In the genomic region with DNA sequence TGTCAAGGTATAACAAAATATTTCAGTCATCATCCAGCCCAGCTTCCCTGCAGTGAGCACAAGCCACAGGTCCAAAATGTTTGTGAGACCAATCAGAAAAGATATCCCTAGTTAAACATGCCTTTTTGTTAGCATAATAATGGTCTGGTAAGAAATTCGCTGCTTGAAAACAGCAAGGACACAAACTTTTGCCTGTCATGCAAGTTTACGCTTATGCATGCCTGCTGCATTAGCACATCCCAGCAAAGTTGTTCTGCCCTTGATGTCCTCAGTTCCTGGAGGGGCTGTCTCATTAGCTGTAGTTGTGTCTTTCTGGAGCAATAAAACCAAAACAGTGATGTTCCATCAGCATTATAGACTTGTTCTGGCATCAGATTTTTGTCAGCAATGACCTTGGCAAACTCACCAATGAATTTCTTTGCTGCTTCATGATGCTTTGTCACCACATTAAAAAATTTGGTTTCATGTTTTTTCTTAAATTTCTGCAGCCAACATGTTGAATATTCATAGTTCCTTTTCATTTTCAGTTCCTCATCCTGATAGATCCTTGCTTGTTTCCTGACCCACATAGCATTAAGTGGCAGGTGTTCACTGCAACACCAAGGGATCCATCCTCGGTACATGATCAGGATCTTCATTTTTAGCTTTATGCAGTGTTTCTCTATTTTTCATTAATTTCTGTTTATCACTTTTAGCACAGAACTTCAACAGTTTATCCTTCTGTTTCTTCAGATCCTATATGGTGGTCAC, we compare ENCODE assay signal across 22 cellular contexts.
DNase-seq lines count a peak whose midpoint lies in the region; ATAC-seq, FAIRE-seq and TF ChIP-seq lines count a peak whose summit lies in the region.
"Had no signal": no experiment of that assay in that cellular context is flagged by ENCODE, and none has a peak within 500 bp of the region (broad histone marks: within the 10 kb centered on the region; RNA-seq: fewer than 3 reads in every experiment).

No MANE protein-coding gene starts in this region.

- H3K36me3 ChIP-seq in HUES48 (ENCODE audit: control insufficient read depth, insufficient read depth, low read length) (peaks cover 10% of the 10 kb centered on the region; the same call in 1 of the 2 replicates), GM12878 (ENCODE audit: control insufficient read depth in 2 of 2, insufficient read depth in 2 of 2, low read length in 1 of 2) (no peaks in the 10 kb centered on the region; a peak in 1 of 4 replicates), mesendoderm (ENCODE audit: control insufficient read depth, insufficient read depth, low read length) (peaks cover 2% of the 10 kb centered on the region)

- no peak overlapping the region for H3K56ac ChIP-seq in mesendoderm (ENCODE audit: low read length)

- H3K4me2 ChIP-seq in GM12878 (ENCODE audit: control insufficient read depth, insufficient read depth) (peak overlapping the region; percentile 66), mesendoderm (ENCODE audit: low read length) (no peak overlapping the region)

- no peak overlapping the region for H2AFZ ChIP-seq in GM12878 (ENCODE audit: control insufficient read depth, low read depth, low read length)

- peaks cover 1% of the 10 kb centered on the region for H3K79me1 ChIP-seq in mesendoderm (ENCODE audit: low read length)

- intact Hi-C loops in GM12878 (cut with micrococcal nuclease; ENCODE audit: unreplicated experiment) = loop anchor here (5.0 to 10.0 kb wide), 2 partner anchors 123 to 226 kb away; a partner anchor contains a TSS

- no peaks in the 10 kb centered on the region for H3K9me3 ChIP-seq in HUES48 (ENCODE audit: control insufficient read depth, insufficient read depth, low read length)
- H3K9me3 ChIP-seq in GM12878 (replicated peaks; ENCODE audit: control insufficient read depth, insufficient read depth, low read length) = no peaks in the 10 kb centered on the region; the same call in 2 of the 3 replicates
- H3K9me3 ChIP-seq: mucosa of descending colon, neutrophil had no signal

- TF ChIP-seq EP300 in GM12878 (IDR thresholded peaks at IDR 0.05; ENCODE audit: borderline replicate concordance in 1 of 2, control insufficient read depth in 1 of 2, low read depth in 2 of 2, low read length in 2 of 2) = peak in 1 of 2 experiments; percentile 28; a peak in 1 of 4 replicates

- H2BK120ac ChIP-seq in mesendoderm (ENCODE audit: low read depth, low read length) = no peak overlapping the region

- H4K20me1 ChIP-seq in GM12878 (ENCODE audit: control insufficient read depth, insufficient read depth) = no peaks in the 10 kb centered on the region

- no peak overlapping the region for H4K5ac ChIP-seq in mesendoderm (ENCODE audit: low read length)

- no peak overlapping the region for H3K4ac ChIP-seq in mesendoderm (ENCODE audit: low read depth, low read length)

- CTCF ChIA-PET in GM12878 (lab: Yijun Ruan, JAX) = interaction anchor here (1.1 to 22.3 kb wide), 8 partner anchors 9 to 126 kb away, joined by 3 to 577 read pairs (median 6); no protein-coding TSS in a partner anchor

- BruUV-seq in GM12878 (replicated peaks; lab: Mats Ljungman, UMichigan) = TSS peak; percentile 52

- no peak for TF ChIP-seq CTCF in GM12878 (IDR thresholded peaks at IDR 0.05 in 2 of 3, conservative IDR thresholded peaks at IDR 0.05 in 1 of 3; ENCODE audit: control insufficient read depth in 2 of 3, extremely low read depth in 1 of 3, insufficient read depth in 1 of 3, low read depth in 3 of 3, low read length in 3 of 3)

- peaks cover 3% of the 10 kb centered on the region; the same call in 1 of the 2 replicates for H3K79me2 ChIP-seq in GM12878 (ENCODE audit: control insufficient read depth, insufficient read depth, low read length)
- no peaks in the 10 kb centered on the region for H3K79me2 ChIP-seq in mesendoderm (ENCODE audit: control insufficient read depth, insufficient read depth, low read length)

- no peak for ATAC-seq in GM12878
- ATAC-seq in HG03460 (IDR thresholded peaks at IDR 0.05; ENCODE audit: unreplicated experiment) = no peak
- ATAC-seq in GM21367 (IDR thresholded peaks at IDR 0.05; ENCODE audit: unreplicated experiment) = no peak
- ATAC-seq: left colon, mucosa of descending colon, Panc1 had no signal

- no peak overlapping the region for H2AK5ac ChIP-seq in mesendoderm (ENCODE audit: low read length)

- no peaks in the 10 kb centered on the region for H3K27me3 ChIP-seq in HUES48 (ENCODE audit: control insufficient read depth, insufficient read depth, low read length)
- no peaks in the 10 kb centered on the region for H3K27me3 ChIP-seq in GM12878 (replicated peaks in 1 of 2; ENCODE audit: control insufficient read depth in 2 of 2, insufficient read depth in 2 of 2, low read length in 1 of 2)
- H3K27me3 ChIP-seq in mesendoderm (ENCODE audit: insufficient read depth, low read length, poor library complexity) = no peaks in the 10 kb centered on the region
- H3K27me3 ChIP-seq: neutrophil had no signal

- no peak for TF ChIP-seq POLR2A in GM12878 (IDR thresholded peaks at IDR 0.05; ENCODE audit: low read depth, low read length)

- H3K23ac ChIP-seq in mesendoderm (ENCODE audit: low read length) = no peak overlapping the region

- H3K27ac ChIP-seq in HUES48 (ENCODE audit: low read depth, low read length) (peak overlapping the region; percentile 75), GM12878 (ENCODE audit: control insufficient read depth, insufficient read depth) (peak overlapping the region; percentile 41), mesendoderm (ENCODE audit: low read depth, low read length) (no peak overlapping the region)
- H3K27ac ChIP-seq: C4-2B, neutrophil, SK-N-MC had no signal

- SMC1A ChIA-PET in GM12878 (lab: Charles Lee; ENCODE audit: uncharacterized antibody, unreplicated experiment) = interaction anchor here (1.0 to 10.9 kb wide), 10 partner anchors 9 to 122 kb away, joined by 3 to 148 read pairs (median 3); no protein-coding TSS in a partner anchor

- H3K9ac ChIP-seq in HUES48 (ENCODE audit: low read depth, low read length) = no peak overlapping the region
- H3K9ac ChIP-seq in GM12878 (ENCODE audit: control insufficient read depth, insufficient read depth, low read length) = no peak overlapping the region
- no peak overlapping the region for H3K9ac ChIP-seq in mesendoderm (ENCODE audit: low read length)

- no peak overlapping the region for H4K8ac ChIP-seq in mesendoderm (ENCODE audit: low read depth, low read length)

- no peak for TF ChIP-seq RAD21 in GM12878 (IDR thresholded peaks at IDR 0.05; ENCODE audit: insufficient read depth, low read depth, low read length)

- H2BK5ac ChIP-seq in mesendoderm (ENCODE audit: low read length) = no peak overlapping the region

- no peak overlapping the region for H2BK15ac ChIP-seq in mesendoderm (replicated peaks; ENCODE audit: low read depth)

- POLR2A ChIA-PET in GM12878 (lab: Charles Lee) = interaction anchor here (1.1 to 5.2 kb wide), 5 partner anchors 13 to 75 kb away, joined by 3 to 28 read pairs (median 6); no protein-coding TSS in a partner anchor

- FAIRE-seq in GM12878 (lab: Jason Lieb, UNC) = no peak
- FAIRE-seq: astrocyte had no signal

- in situ Hi-C loops in GM12878 (cut with MboI) = no loop called here

- WGBS in GM12878 (ENCODE audit: insufficient coverage, insufficient replicate concordance, low lambda C conversion rate, missing lambda C conversion rate) = 86% methylated on average over 3 of the region's 3 CpGs
- WGBS in mesendoderm (ENCODE audit: extremely low coverage, insufficient coverage, low lambda C conversion rate) = no CpG with 5 or more reads among the region's 3 CpGs

- H3K4me1 ChIP-seq in HUES48 (ENCODE audit: control insufficient read depth, insufficient read depth, low read length) (peaks cover 19% of the 10 kb centered on the region), GM12878 (ENCODE audit: control insufficient read depth, insufficient read depth, low read length) (peaks cover 85% of the 10 kb centered on the region), mesendoderm (ENCODE audit: control insufficient read depth, low read depth, low read length) (no peaks in the 10 kb centered on the region)

- no peak overlapping the region for H3K18ac ChIP-seq in mesendoderm (ENCODE audit: low read length)

- H3K4me3 ChIP-seq in HUES48 (ENCODE audit: low read depth, low read length) (peak overlapping the region; percentile 6; the same call in 1 of the 2 replicates), GM12878 (0 out of 2 replicates have a peak overlapping the region, but pooled peaks have one; percentile 12), mesendoderm (ENCODE audit: low read length) (no peak overlapping the region)
- H3K4me3 ChIP-seq: mucosa of descending colon, SK-N-MC had no signal

- RAD21 ChIA-PET in GM12878 (lab: Charles Lee; ENCODE audit: unreplicated experiment) = interaction anchor here (0.9 to 11.9 kb wide), 3 partner anchors 12 to 111 kb away, joined by 3 to 182 read pairs (median 9); no protein-coding TSS in a partner anchor

- DNase-seq in NOMO-1 treated with DMSO at 0.1 percent for 48 hours (lab: John Stamatoyannopoulos, UW; ENCODE audit: unreplicated experiment) (peak; percentile 25), NOMO-1 treated with dmso at 0.1 percent for 144 hours (lab: John Stamatoyannopoulos, UW; ENCODE audit: unreplicated experiment) (no peak), GM12878 (ENCODE audit: low read depth, low spot score) (no peak), mesendoderm (peak; percentile 74), NCI-H446 treated with DMSO at 0.1 percent for 48 hours (lab: John Stamatoyannopoulos, UW) (no peak)
- DNase-seq: 8988T; activated CD4-positive, alpha-beta T cell treated with anti-CD3 and anti-CD28 coated beads for 4 hours; activated naive CD4-positive, alpha-beta T cell; DND-41; head of caudate nucleus; left colon; mucosa of descending colon; NCI-H1436 treated with DMSO at 0.1 percent for 48 hours; NCI-H748 treated with DMSO at 0.1 percent for 48 hours had no signal

TF ChIP-seq in GM12878, 131 proteins besides CTCF, POLR2A, EP300 and RAD21 (continues in another document):
- peak; percentile 53; the same call in 1 of the 2 replicates for TF ChIP-seq SMARCA5 (IDR thresholded peaks at IDR 0.05)
- TF ChIP-seq POU2F2 (IDR thresholded peaks at IDR 0.05; ENCODE audit: borderline replicate concordance, low read depth, low read length) = peak; percentile 72; the same call in 1 of the 3 replicates
- TF ChIP-seq CBX5 (IDR thresholded peaks at IDR 0.05; ENCODE audit: low read depth) = 0 out of 2 replicates have a peak, but pooled peaks have one; percentile 12

Comparison
In these comparisons a context has a peak if more than half of its experiments do, and no peak if none do; other contexts are left out.
1. DNase-seq: peak in NOMO-1 treated with DMSO at 0.1 percent for 48 hours (single experiment) and mesendoderm (single experiment); none in NOMO-1 treated with dmso at 0.1 percent for 144 hours (single experiment), GM12878 (single experiment) and NCI-H446 treated with DMSO at 0.1 percent for 48 hours (single experiment).